ENCODE assay signal across 8 cellular contexts in the genomic region with DNA sequence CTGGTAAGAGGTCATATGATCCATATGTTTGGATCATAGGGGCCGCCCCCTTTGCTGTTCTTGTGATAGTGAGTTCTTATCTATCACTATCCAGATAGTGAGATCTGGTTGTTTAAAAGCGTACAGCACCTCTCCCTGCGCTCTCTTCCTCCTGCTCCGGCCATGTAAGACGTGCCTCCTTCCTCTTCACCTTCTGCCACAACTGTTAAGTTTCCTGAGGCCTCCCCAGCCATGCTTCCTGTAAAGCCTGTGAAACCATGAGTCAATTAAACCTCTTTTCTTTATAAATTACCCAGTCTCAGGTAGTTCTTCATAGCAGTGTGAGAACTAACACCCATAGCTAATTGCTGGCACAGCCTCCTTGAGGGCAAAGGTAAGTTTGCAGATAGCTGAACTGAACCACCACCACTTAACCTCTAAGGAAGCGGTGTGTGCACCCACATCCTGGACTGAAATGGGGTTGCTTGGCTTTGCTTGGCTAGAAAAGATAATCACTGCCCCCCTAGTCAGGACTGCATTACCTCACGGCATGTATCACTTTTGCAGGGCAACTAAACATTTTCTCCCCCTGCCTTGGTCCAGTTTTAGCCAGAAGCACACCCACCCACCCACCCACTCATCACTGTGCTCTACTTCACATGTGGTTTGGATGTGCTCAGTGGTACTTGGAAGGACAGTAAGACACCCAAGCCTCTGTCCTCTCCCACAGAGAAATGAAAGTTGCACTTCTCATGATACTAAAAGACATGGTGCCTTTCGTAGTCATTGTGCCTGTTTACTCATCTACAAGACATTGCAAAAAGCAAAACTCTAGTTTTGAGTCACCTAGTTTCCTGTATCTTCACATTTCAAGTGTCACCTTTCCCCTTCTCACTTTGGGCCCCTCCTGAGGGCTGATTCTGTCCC. TPM values are rescaled to one million over a fixed set of nuclear protein-coding genes. Genes with fewer than 3 reads are reported as not detected.
A peak's percentile ranks its signal among the peaks of the same experiment; 100 is the strongest.
DNase-seq lines count a peak whose midpoint lies in the region; ATAC-seq and TF ChIP-seq lines count a peak whose summit lies in the region.

No MANE protein-coding gene starts in this region.

- H3K36me3 Mint-ChIP-seq in T-cell = peaks cover 56% of the 10 kb centered on the region
- H3K36me3 Mint-ChIP-seq in central memory CD8-positive, alpha-beta T cell (ENCODE audit: insufficient read depth) = peaks cover 40% of the 10 kb centered on the region
- H3K36me3 Mint-ChIP-seq in stimulated activated memory B cell treated with anti-CD40 and anti-IgM and Interleukin-4, amounts not matched to agents 10 μg/mL and 1 μg/mL and 100 μg/mL, for 72 hours = peaks cover 56% of the 10 kb centered on the region

- DNase-seq in DND-41 (no peak), T-cell (peak; percentile 22 to 77 (median 64)), NCI-H146 (lab: John Stamatoyannopoulos, UW) (no peak), DMS 273 treated with DMSO at 0.1 percent for 48 hours (lab: John Stamatoyannopoulos, UW) (no peak), RPMI8226 (no peak)
- DNase-seq in central memory CD8-positive, alpha-beta T cell (ENCODE audit: low spot score in 2 of 2) = peak; percentile 54 to 80

- 0 out of 2 replicates have a peak, but pooled peaks cover 2% of the 10 kb centered on the region for H4K20me1 ChIP-seq in DND-41 (ENCODE audit: insufficient read depth, low read length)

- no peak overlapping the region for H2AFZ ChIP-seq in DND-41 (ENCODE audit: low read depth, low read length)

- peak; percentile 58; the same call in 1 of the 3 replicates for ATAC-seq in DND-41 (ENCODE audit: insufficient read depth, low read depth)
- peak; percentile 77 for ATAC-seq in GM21619 (IDR thresholded peaks at IDR 0.05; ENCODE audit: unreplicated experiment)
- ATAC-seq in T-cell (replicated peaks in 1 of 4) = peak; percentile 93 to 97 (median 96)
- ATAC-seq in central memory CD8-positive, alpha-beta T cell (replicated peaks; ENCODE audit: extremely low read depth, poor library complexity, severe bottlenecking) = peak; percentile 92
- ATAC-seq in stimulated activated memory B cell treated with anti-CD40 and anti-IgM and Interleukin-4, amounts not matched to agents 10 μg/mL and 1 μg/mL and 100 μg/mL, for 72 hours = peak; percentile 96

- peaks cover 37 to 43% (median 41%) of the 10 kb centered on the region in 3 donors for H3K4me1 Mint-ChIP-seq in T-cell
- H3K4me1 Mint-ChIP-seq in central memory CD8-positive, alpha-beta T cell = peaks cover 47% of the 10 kb centered on the region
- H3K4me1 Mint-ChIP-seq in stimulated activated memory B cell treated with anti-CD40 and anti-IgM and Interleukin-4, amounts not matched to agents 10 μg/mL and 1 μg/mL and 100 μg/mL, for 72 hours = peaks cover 23% of the 10 kb centered on the region

- TF ChIP-seq CTCF in DND-41 (IDR thresholded peaks at IDR 0.05; ENCODE audit: borderline replicate concordance, extremely low read depth, low read length, poor library complexity, severe bottlenecking) = no peak

- POLR2A ChIA-PET in T-cell (lab: Charles Lee) = interaction anchor here in 1 of 2 donors (0.6 kb wide), 1 partner anchor 31 kb away, joined by 3 read pairs; no protein-coding TSS in a partner anchor

- CTCF ChIA-PET in T-cell (lab: Charles Lee) = interaction anchor here in 1 of 2 donors (1.0 to 1.5 kb wide), 2 partner anchors 30 to 108 kb away, joined by 3 to 7 read pairs; no protein-coding TSS in a partner anchor

- H3K27ac Mint-ChIP-seq in T-cell = peak overlapping the region; percentile 85 to 93
- peak overlapping the region; percentile 77 for H3K27ac Mint-ChIP-seq in central memory CD8-positive, alpha-beta T cell (ENCODE audit: low read depth)
- H3K27ac Mint-ChIP-seq in stimulated activated memory B cell treated with anti-CD40 and anti-IgM and Interleukin-4, amounts not matched to agents 10 μg/mL and 1 μg/mL and 100 μg/mL, for 72 hours = peak overlapping the region; percentile 85

- H3K4me1 ChIP-seq in DND-41 (ENCODE audit: insufficient read depth, low read length) = no peaks in the 10 kb centered on the region

- no peaks in the 10 kb centered on the region for H3K27me3 Mint-ChIP-seq in T-cell
- no peaks in the 10 kb centered on the region for H3K27me3 Mint-ChIP-seq in central memory CD8-positive, alpha-beta T cell
- H3K27me3 Mint-ChIP-seq in stimulated activated memory B cell treated with anti-CD40 and anti-IgM and Interleukin-4, amounts not matched to agents 10 μg/mL and 1 μg/mL and 100 μg/mL, for 72 hours = no peaks in the 10 kb centered on the region

- no peak overlapping the region for H3K27ac ChIP-seq in DND-41 (ENCODE audit: low read length)

- H3K4me2 ChIP-seq in DND-41 (ENCODE audit: insufficient read depth, low read length) = no peak overlapping the region

- peaks cover 56% of the 10 kb centered on the region for H3K36me3 ChIP-seq in DND-41 (ENCODE audit: insufficient read depth, low read length)

- H3K79me2 ChIP-seq in DND-41 (ENCODE audit: insufficient read depth, low read length) = no peaks in the 10 kb centered on the region

- H3K4me3 Mint-ChIP-seq in T-cell = peak overlapping the region; percentile 42 to 72 (median 42)
- H3K4me3 Mint-ChIP-seq in central memory CD8-positive, alpha-beta T cell = peak overlapping the region; percentile 67
- H3K4me3 Mint-ChIP-seq in stimulated activated memory B cell treated with anti-CD40 and anti-IgM and Interleukin-4, amounts not matched to agents 10 μg/mL and 1 μg/mL and 100 μg/mL, for 72 hours = peak overlapping the region; percentile 69

- no peaks in the 10 kb centered on the region for H3K27me3 ChIP-seq in DND-41 (ENCODE audit: insufficient read depth, low read length, poor library complexity)

- H3K9ac ChIP-seq in DND-41 (ENCODE audit: low read depth, low read length) = no peak overlapping the region

- peaks cover 4 to 5% (median 4%) of the 10 kb centered on the region in 3 donors for H3K9me3 Mint-ChIP-seq in T-cell
- H3K9me3 Mint-ChIP-seq in central memory CD8-positive, alpha-beta T cell = peaks cover 5% of the 10 kb centered on the region
- peaks cover 3% of the 10 kb centered on the region for H3K9me3 Mint-ChIP-seq in stimulated activated memory B cell treated with anti-CD40 and anti-IgM and Interleukin-4, amounts not matched to agents 10 μg/mL and 1 μg/mL and 100 μg/mL, for 72 hours

- no peak overlapping the region for H3K4me3 ChIP-seq in DND-41 (ENCODE audit: low read depth in 1 of 2, low read length in 2 of 2)

- H3K9me3 ChIP-seq in DND-41 (ENCODE audit: insufficient read depth, low read length, severe bottlenecking) = no peaks in the 10 kb centered on the region

RNA-seq across cellular contexts. Expression of a gene that starts 23.1 kb away (rescaled TPM):
- total RNA-seq in T-cell = 1 to 10 TPM in 2 of 5 donors, under 1 TPM in 3; 0.37 to 3.8 (median 0.95) TPM

RNA-seq across cellular contexts. Expression of a gene that starts 33.2 kb away (rescaled TPM):
- total RNA-seq in T-cell = 10 to 100 TPM; 61.8 to 68.0 (median 67.2) TPM

RNA-seq across cellular contexts. Expression of a gene that starts 36.3 kb away (rescaled TPM):
- 100 to 1,000 TPM in 1 of 5 donors, 10 to 100 TPM in 4; 74.4 to 106 (median 93.5) TPM for total RNA-seq in T-cell

RNA-seq across cellular contexts. Expression of a gene that starts 59.7 kb away (rescaled TPM):
- 10 to 100 TPM in 1 of 5 donors, 1 to 10 TPM in 4; 7.1 to 11.9 (median 8.6) TPM for total RNA-seq in T-cell

Comparison
In these comparisons a context has a peak if more than half of its experiments do, and no peak if none do; other contexts are left out.
1. DNase-seq: peak in T-cell (34 of 34) and central memory CD8-positive, alpha-beta T cell (2 of 2); none in DND-41 (single experiment), NCI-H146 (single experiment), DMS 273 treated with DMSO at 0.1 percent for 48 hours (single experiment) and RPMI8226 (single experiment).
2. Peak in every context shown above with its lines, with median percentiles within 50 percentile points of each other: ATAC-seq, H3K27ac Mint-ChIP-seq and H3K4me3 Mint-ChIP-seq.